16 cellular contexts compared by ENCODE assay signal in genomic region chr20:36308318-36308710, GRCh38.
"Had no signal": no experiment of that assay in that cellular context is flagged by ENCODE, and none has a peak within 500 bp of the region (broad histone marks: within the 10 kb centered on the region; RNA-seq: fewer than 3 reads in every experiment).

No MANE protein-coding gene starts in this region.

- H3K27ac Mint-ChIP-seq: activated CD4-positive, alpha-beta T cell treated with anti-CD3 and anti-CD28 coated beads, Interleukin-2, amount 10 ng/mL, durations not matched to agents 24 days and 14 days; activated naive CD8-positive, alpha-beta T cell treated with anti-CD3 and anti-CD28 coated beads, Interleukin-2, amount 10 ng/mL, durations not matched to agents 7 days and 5 days; activated T-helper 2 cell treated with anti-CD3 and anti-CD28 coated beads, Interferon-gamma antibody, Interleukin-2, Interleukin-4, amounts not matched to agents 10 μg/mL and 5 μg/mL and 100 μg/mL, durations not matched to agents 14 hours and 24 hours and 36 hours; endodermal cell; mesothelial cell of epicardium; nephron progenitor cell; stimulated activated naive B cell treated with anti-CD40 and anti-IgM and Interleukin-4, amounts not matched to agents 10 μg/mL and 1 μg/mL and 100 μg/mL, for 72 hours had no signal

- H3K36me3 Mint-ChIP-seq: activated naive CD8-positive, alpha-beta T cell treated with anti-CD3 and anti-CD28 coated beads, Interleukin-2, amount 10 ng/mL, durations not matched to agents 7 days and 5 days; mesothelial cell of epicardium; stimulated activated naive B cell treated with anti-CD40 and anti-IgM and Interleukin-4, amounts not matched to agents 10 μg/mL and 1 μg/mL and 100 μg/mL, for 72 hours had no signal

- H3K4me2 ChIP-seq: SK-N-SH had no signal

- H3K9ac ChIP-seq: SK-N-SH had no signal

- H3K9me3 Mint-ChIP-seq: activated CD4-positive, alpha-beta T cell treated with anti-CD3 and anti-CD28 coated beads, Interleukin-2, amount 10 ng/mL, durations not matched to agents 24 days and 14 days; activated naive CD8-positive, alpha-beta T cell treated with anti-CD3 and anti-CD28 coated beads, Interleukin-2, amount 10 ng/mL, durations not matched to agents 7 days and 5 days; activated T-helper 2 cell treated with anti-CD3 and anti-CD28 coated beads, Interferon-gamma antibody, Interleukin-2, Interleukin-4, amounts not matched to agents 10 μg/mL and 5 μg/mL and 100 μg/mL, durations not matched to agents 14 hours and 24 hours and 36 hours; endodermal cell; mesothelial cell of epicardium; nephron progenitor cell; stimulated activated naive B cell treated with anti-CD40 and anti-IgM and Interleukin-4, amounts not matched to agents 10 μg/mL and 1 μg/mL and 100 μg/mL, for 72 hours had no signal

- H3K4me3 ChIP-seq: lung, ovary, spleen, thoracic aorta, upper lobe of left lung had no signal

- H3K9me2 ChIP-seq: SK-N-SH had no signal

- H3K4me1 ChIP-seq: foreskin keratinocyte had no signal

- H3K4me1 Mint-ChIP-seq: activated CD4-positive, alpha-beta T cell treated with anti-CD3 and anti-CD28 coated beads, Interleukin-2, amount 10 ng/mL, durations not matched to agents 24 days and 14 days had no signal

- H3K36me3 ChIP-seq: ovary, spleen, thoracic aorta, upper lobe of left lung had no signal

- H3K4me3 Mint-ChIP-seq: activated CD4-positive, alpha-beta T cell treated with anti-CD3 and anti-CD28 coated beads, Interleukin-2, amount 10 ng/mL, durations not matched to agents 24 days and 14 days; activated naive CD8-positive, alpha-beta T cell treated with anti-CD3 and anti-CD28 coated beads, Interleukin-2, amount 10 ng/mL, durations not matched to agents 7 days and 5 days; stimulated activated naive B cell treated with anti-CD40 and anti-IgM and Interleukin-4, amounts not matched to agents 10 μg/mL and 1 μg/mL and 100 μg/mL, for 72 hours had no signal

- H3K27me3 ChIP-seq: ovary had no signal

- H3K27ac ChIP-seq: foreskin keratinocyte, ovary, spleen, thoracic aorta, upper lobe of left lung had no signal

- DNase-seq: activated CD4-positive, alpha-beta T cell treated with anti-CD3 and anti-CD28 coated beads, Interleukin-2, amount 10 ng/mL, durations not matched to agents 24 days and 14 days; activated CD4-positive, CD25-positive, alpha-beta regulatory T cell; activated naive CD4-positive, alpha-beta T cell treated with Interleukin-2 at 50 U/mL for 16 hours; activated naive CD8-positive, alpha-beta T cell treated with anti-CD3 and anti-CD28 coated beads, Interleukin-2, amount 10 ng/mL, durations not matched to agents 7 days and 5 days; foreskin keratinocyte; nephron progenitor cell; ovary; spleen; stimulated activated naive B cell treated with anti-CD40 and anti-IgM and Interleukin-4, amounts not matched to agents 10 μg/mL and 1 μg/mL and 100 μg/mL, for 72 hours had no signal

- ATAC-seq: foreskin keratinocyte had no signal

- H3K9me3 ChIP-seq: ovary, SK-N-SH, spleen, thoracic aorta, upper lobe of left lung had no signal
